Comparison of ENCODE assay signal across 16 cellular contexts in the genomic region with DNA sequence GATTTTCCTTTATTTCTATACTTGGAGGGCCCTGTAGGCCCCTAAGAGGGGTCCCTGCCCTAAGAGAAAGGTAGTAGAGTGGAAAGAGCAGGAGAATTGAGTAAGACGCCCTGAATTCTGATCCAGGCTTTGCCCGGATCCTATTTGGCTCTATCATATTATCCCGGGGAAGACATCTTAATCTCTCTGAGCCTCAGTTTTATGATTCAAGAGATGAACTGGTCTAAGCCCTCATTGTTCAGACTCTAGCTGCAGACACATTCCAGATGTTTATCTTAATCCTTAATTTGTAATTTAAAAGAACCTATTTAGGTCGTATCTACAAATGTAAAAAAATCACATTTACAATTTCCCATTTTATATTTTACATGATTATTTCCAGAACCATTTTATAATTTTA.
DNase-seq lines count a peak whose midpoint lies in the region; ATAC-seq, FAIRE-seq and TF ChIP-seq lines count a peak whose summit lies in the region.
"Had no signal": no experiment of that assay in that cellular context is flagged by ENCODE, and none has a peak within 500 bp of the region (broad histone marks: within the 10 kb centered on the region; RNA-seq: fewer than 3 reads in every experiment).

No MANE protein-coding gene starts in this region.

- H3K27ac ChIP-seq in esophagus muscularis mucosa (replicated peaks in 1 of 4) = no peak overlapping the region
- H3K27ac ChIP-seq: 22Rv1; BLaER1 treated with 17β-estradiol and CSF1 and Interleukin-3, amounts not matched to agents 10 nM and 100 nM had no signal

- no peak for TF ChIP-seq EP300 in esophagus muscularis mucosa (IDR thresholded peaks at IDR 0.05)

- H3K36me3 ChIP-seq in esophagus muscularis mucosa = no peaks in the 10 kb centered on the region
- H3K36me3 ChIP-seq: BLaER1 treated with 17β-estradiol and CSF1 and Interleukin-3, amounts not matched to agents 10 nM and 100 nM had no signal

- H3K36me3 Mint-ChIP-seq in nephron progenitor cell (ENCODE audit: low read depth) (peaks cover 26% of the 10 kb centered on the region), WTC11 (no peaks in the 10 kb centered on the region)

- H3K27me3 ChIP-seq in esophagus muscularis mucosa = no peaks in the 10 kb centered on the region
- H3K27me3 ChIP-seq: BLaER1 treated with 17β-estradiol and CSF1 and Interleukin-3, amounts not matched to agents 10 nM and 100 nM had no signal

- peak; percentile 88 for FAIRE-seq in D721Med (lab: Jason Lieb, UNC)
- FAIRE-seq: GM12891, K562 had no signal

- WGBS in esophagus muscularis mucosa = 75% methylated on average over 4 of the region's 4 CpGs

- H3K27me3 Mint-ChIP-seq in nephron progenitor cell (ENCODE audit: low read depth, poor library complexity) (peaks cover 9% of the 10 kb centered on the region), WTC11 (ENCODE audit: low read depth) (peaks cover 8% of the 10 kb centered on the region)

- H3K27ac Mint-ChIP-seq in nephron progenitor cell = peak overlapping the region; percentile 31
- no peak overlapping the region for H3K27ac Mint-ChIP-seq in WTC11
- H3K27ac Mint-ChIP-seq: CD4-positive, alpha-beta T cell had no signal

- no peaks in the 10 kb centered on the region for H3K9me3 ChIP-seq in esophagus muscularis mucosa

- peaks cover 37% of the 10 kb centered on the region for H3K9me3 Mint-ChIP-seq in nephron progenitor cell
- H3K9me3 Mint-ChIP-seq in WTC11 = peaks cover 5% of the 10 kb centered on the region

- H3K4me3 ChIP-seq in esophagus muscularis mucosa = no peak overlapping the region
- H3K4me3 ChIP-seq: BLaER1 treated with 17β-estradiol and CSF1 and Interleukin-3, amounts not matched to agents 10 nM and 100 nM; K562 had no signal

- H3K4me3 Mint-ChIP-seq in nephron progenitor cell (no peak overlapping the region), WTC11 (no peak overlapping the region)
- H3K4me3 Mint-ChIP-seq: CD4-positive, alpha-beta T cell had no signal

- TF ChIP-seq POLR2A in esophagus muscularis mucosa (IDR thresholded peaks at IDR 0.05; ENCODE audit: low read depth) = no peak

- intact Hi-C loops in esophagus muscularis mucosa (cut with DNase I) = no loop called here

- peaks cover 3% of the 10 kb centered on the region for H3K4me1 Mint-ChIP-seq in nephron progenitor cell
- H3K4me1 Mint-ChIP-seq in WTC11 = peaks cover 16% of the 10 kb centered on the region

- ATAC-seq in GM21576 (IDR thresholded peaks at IDR 0.05; ENCODE audit: unreplicated experiment) = no peak
- no peak for ATAC-seq in WTC11
- ATAC-seq: HCT116, K562 had no signal

- no peak for TF ChIP-seq CTCF in D721Med (IDR thresholded peaks at IDR 0.05; ENCODE audit: insufficient read depth, missing control alignments)
- TF ChIP-seq CTCF in esophagus muscularis mucosa (IDR thresholded peaks at IDR 0.05) = no peak
- TF ChIP-seq CTCF in nephron progenitor cell (IDR thresholded peaks at IDR 0.05) = no peak
- no peak for TF ChIP-seq CTCF in WTC11 (IDR thresholded peaks at IDR 0.05)

- H3K4me1 ChIP-seq in esophagus muscularis mucosa = peaks cover 0 to 3% (median under 1%) of the 10 kb centered on the region in 4 donors
- H3K4me1 ChIP-seq: BLaER1 treated with 17β-estradiol and CSF1 and Interleukin-3, amounts not matched to agents 10 nM and 100 nM had no signal

- POLR2A ChIA-PET in WTC11 (lab: Charles Lee) = no interaction called here

- CTCF ChIA-PET in WTC11 (lab: Charles Lee) = no interaction called here

- DNase-seq in D721Med (ENCODE audit: insufficient read length, low spot score) (no peak), NCI-H82 treated with DMSO at 0.1 percent for 48 hours (lab: John Stamatoyannopoulos, UW; ENCODE audit: unreplicated experiment) (peak; percentile 79), esophagus muscularis mucosa (ENCODE audit: extremely low spot score) (peak; percentile 5), nephron progenitor cell (no peak), AG08396 (ENCODE audit: low spot score) (no peak), WTC11 (ENCODE audit: low spot score) (no peak), NCI-H2107 treated with DMSO at 0.1 percent for 48 hours (lab: John Stamatoyannopoulos, UW; ENCODE audit: unreplicated experiment) (no peak)
- DNase-seq: Calu3; CD4-positive, alpha-beta T cell; DMS79 had no signal

TF ChIP-seq in WTC11, 78 proteins besides CTCF, POLR2A, EP300 and RAD21 (continues in another document):
- TF ChIP-seq MYBL2 (CRISPR knock-in tag; IDR thresholded peaks at IDR 0.05) (no peak), OVOL2 (CRISPR knock-in tag; IDR thresholded peaks at IDR 0.05; ENCODE audit: borderline replicate concordance) (no peak), USF2 (CRISPR knock-in tag; IDR thresholded peaks at IDR 0.05) (no peak), ZNF416 (CRISPR knock-in tag; IDR thresholded peaks at IDR 0.05) (no peak), AR (CRISPR knock-in tag; IDR thresholded peaks at IDR 0.05) (no peak), RORB (CRISPR knock-in tag; IDR thresholded peaks at IDR 0.05) (no peak), TEAD1 (CRISPR knock-in tag; IDR thresholded peaks at IDR 0.05) (no peak), IRF1 (CRISPR knock-in tag; IDR thresholded peaks at IDR 0.05) (no peak), SMAD3 (CRISPR knock-in tag; IDR thresholded peaks at IDR 0.05; ENCODE audit: borderline replicate concordance) (no peak), NFE2L1 (CRISPR knock-in tag; IDR thresholded peaks at IDR 0.05) (no peak), CDX4 (CRISPR knock-in tag; IDR thresholded peaks at IDR 0.05; ENCODE audit: borderline replicate concordance) (no peak), ZNF423 (CRISPR knock-in tag; IDR thresholded peaks at IDR 0.05) (no peak), SP1 (CRISPR knock-in tag; conservative IDR thresholded peaks at IDR 0.05) (no peak)
- TF ChIP-seq, protein P1, sequence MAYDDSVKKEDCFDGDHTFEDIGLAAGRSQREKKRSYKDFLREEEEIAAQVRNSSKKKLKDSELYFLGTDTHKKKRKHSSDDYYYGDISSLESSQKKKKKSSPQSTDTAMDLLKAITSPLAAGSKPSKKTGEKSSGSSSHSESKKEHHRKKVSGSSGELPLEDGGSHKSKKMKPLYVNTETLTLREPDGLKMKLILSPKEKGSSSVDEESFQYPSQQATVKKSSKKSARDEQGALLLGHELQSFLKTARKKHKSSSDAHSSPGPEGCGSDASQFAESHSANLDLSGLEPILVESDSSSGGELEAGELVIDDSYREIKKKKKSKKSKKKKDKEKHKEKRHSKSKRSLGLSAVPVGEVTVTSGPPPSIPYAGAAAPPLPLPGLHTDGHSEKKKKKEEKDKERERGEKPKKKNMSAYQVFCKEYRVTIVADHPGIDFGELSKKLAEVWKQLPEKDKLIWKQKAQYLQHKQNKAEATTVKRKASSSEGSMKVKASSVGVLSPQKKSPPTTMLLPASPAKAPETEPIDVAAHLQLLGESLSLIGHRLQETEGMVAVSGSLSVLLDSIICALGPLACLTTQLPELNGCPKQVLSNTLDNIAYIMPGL (CRISPR knock-in tag; IDR thresholded peaks at IDR 0.05) = no peak
- TF ChIP-seq, protein P2, sequence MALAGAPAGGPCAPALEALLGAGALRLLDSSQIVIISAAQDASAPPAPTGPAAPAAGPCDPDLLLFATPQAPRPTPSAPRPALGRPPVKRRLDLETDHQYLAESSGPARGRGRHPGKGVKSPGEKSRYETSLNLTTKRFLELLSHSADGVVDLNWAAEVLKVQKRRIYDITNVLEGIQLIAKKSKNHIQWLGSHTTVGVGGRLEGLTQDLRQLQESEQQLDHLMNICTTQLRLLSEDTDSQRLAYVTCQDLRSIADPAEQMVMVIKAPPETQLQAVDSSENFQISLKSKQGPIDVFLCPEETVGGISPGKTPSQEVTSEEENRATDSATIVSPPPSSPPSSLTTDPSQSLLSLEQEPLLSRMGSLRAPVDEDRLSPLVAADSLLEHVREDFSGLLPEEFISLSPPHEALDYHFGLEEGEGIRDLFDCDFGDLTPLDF (CRISPR knock-in tag; IDR thresholded peaks at IDR 0.05) = no peak

Comparison
In these comparisons a context has a peak if more than half of its experiments do, and no peak if none do; other contexts are left out.
1. DNase-seq: peak in NCI-H82 treated with DMSO at 0.1 percent for 48 hours (single experiment) and esophagus muscularis mucosa (single experiment); none in D721Med (single experiment), nephron progenitor cell (single experiment), AG08396 (single experiment), WTC11 (single experiment) and NCI-H2107 treated with DMSO at 0.1 percent for 48 hours (single experiment).